ENCODE assay signal across 24 cellular contexts in the genomic region with DNA sequence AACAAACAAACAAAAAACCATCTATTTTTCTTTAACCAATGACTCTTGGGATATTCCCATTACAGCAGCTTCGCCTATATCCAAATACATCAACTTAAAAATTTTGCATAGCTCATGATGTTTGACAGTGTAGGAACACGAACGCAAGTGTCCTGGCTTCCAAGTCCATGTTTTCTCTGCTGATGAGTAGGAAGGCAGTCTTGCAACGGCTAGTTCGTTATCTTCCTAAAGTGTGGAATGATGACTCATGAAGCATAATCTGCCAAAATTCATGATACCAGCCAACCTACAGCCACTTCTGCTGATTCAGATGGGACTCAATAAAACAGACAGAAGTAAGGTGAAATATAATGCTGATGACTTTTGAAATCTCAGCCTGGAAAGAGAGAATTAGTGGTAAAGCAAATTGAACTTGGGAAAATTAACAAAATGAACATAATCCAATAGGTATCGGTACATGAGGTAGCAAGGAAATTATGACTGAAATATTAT. TPM values are rescaled to one million over a fixed set of nuclear protein-coding genes. Genes with fewer than 3 reads are reported as not detected.
DNase-seq lines count a peak whose midpoint lies in the region; ATAC-seq and TF ChIP-seq lines count a peak whose summit lies in the region.
"Had no signal": no experiment of that assay in that cellular context is flagged by ENCODE, and none has a peak within 500 bp of the region (broad histone marks: within the 10 kb centered on the region; RNA-seq: fewer than 3 reads in every experiment).

No MANE protein-coding gene starts in this region.

- H3K27me3 ChIP-seq in right cardiac atrium (ENCODE audit: control insufficient read depth, insufficient read depth): no peaks in the 10 kb centered on the region
- H3K27me3 ChIP-seq in heart right ventricle: no peaks in the 10 kb centered on the region
- H3K27me3 ChIP-seq: esophagus muscularis mucosa, left lung had no signal

- H3K36me3 ChIP-seq in heart right ventricle: no peaks in the 10 kb centered on the region
- H3K36me3 ChIP-seq: esophagus muscularis mucosa, left lung had no signal

- intact Hi-C loops in right cardiac atrium (cut with DNase I): no loop called here
- intact Hi-C loops in heart right ventricle (cut with DNase I): no loop called here

- no peaks in the 10 kb centered on the region for H3K9me3 ChIP-seq in right cardiac atrium (ENCODE audit: control insufficient read depth, low read length)
- H3K9me3 ChIP-seq in heart right ventricle: peaks cover 0 to 19% (median 0%) of the 10 kb centered on the region in 11 donors
- H3K9me3 ChIP-seq: left lung, psoas muscle had no signal

- DNase-seq in right cardiac atrium (no peak), heart right ventricle (no peak), fibroblast of mammary gland (ENCODE audit: low read depth) (peak; percentile 85), cerebellar cortex (ENCODE audit: low spot score) (no peak), DMS 273 treated with DMSO at 0.1 percent for 48 hours (lab: John Stamatoyannopoulos, UW) (no peak)
- DNase-seq: ACHN; activated CD4-positive, alpha-beta T cell treated with anti-CD3 and anti-CD28 coated beads for 1 hour; activated gamma-delta T cell; aorta; CD8-positive, alpha-beta memory T cell; left lung; NCI-H1694 treated with DMSO at 0.1 percent for 48 hours; NCI-H446 treated with DMSO at 0.1 percent for 48 hours; SIG-M5; stimulated activated CD4-positive, alpha-beta T cell treated with anti-CD3 and anti-CD28 coated beads, Interleukin-12 subunit alpha, Interleukin-12 subunit beta, amount 100 ng/mL, for 4 hours; stimulated activated naive B cell treated with anti-CD40 and anti-IgM and Interleukin-4, amounts not matched to agents 10 μg/mL and 1 μg/mL and 100 μg/mL, for 72 hours had no signal

- ATAC-seq in right cardiac atrium (peak; percentile 30 to 59), heart right ventricle (no peak), SK-N-SH treated with all-trans-retinoic acid at 6 μM for 48 hours (peak; percentile 68), GM19035 (IDR thresholded peaks at IDR 0.05; ENCODE audit: unreplicated experiment) (no peak), HG02852 (IDR thresholded peaks at IDR 0.05; ENCODE audit: unreplicated experiment) (no peak)
- ATAC-seq: GM12878; left lung; stimulated activated naive B cell treated with anti-CD40 and anti-IgM and Interleukin-4, amounts not matched to agents 10 μg/mL and 1 μg/mL and 100 μg/mL, for 72 hours had no signal

- no peak for TF ChIP-seq CTCF in heart right ventricle (IDR thresholded peaks at IDR 0.05)
- no peak for TF ChIP-seq CTCF in fibroblast of mammary gland (conservative IDR thresholded peaks at IDR 0.05; ENCODE audit: control insufficient read depth, insufficient read depth, low read depth, low read length)

- H3K4me1 ChIP-seq in right cardiac atrium (ENCODE audit: control insufficient read depth, insufficient read depth, low read length) (no peaks in the 10 kb centered on the region), heart right ventricle (peaks cover 0 to 15% (median 12%) of the 10 kb centered on the region in 9 donors)

- H3K4me3 ChIP-seq in right cardiac atrium (ENCODE audit: low read length): no peak overlapping the region
- no peak overlapping the region for H3K4me3 ChIP-seq in heart right ventricle
- no peak overlapping the region for H3K4me3 ChIP-seq in fibroblast of mammary gland (ENCODE audit: control insufficient read depth, low read depth, low read length)
- H3K4me3 ChIP-seq: esophagus muscularis mucosa, GM12878, left lung, psoas muscle had no signal

- WGBS in right cardiac atrium: 59% methylated on average over 6 of the region's 6 CpGs
- 74 to 76% methylated on average over 6 of the region's 6 CpGs for WGBS in heart right ventricle, 2 donors

- no peak overlapping the region for H3K27ac ChIP-seq in right cardiac atrium (ENCODE audit: low read length)
- no peak overlapping the region for H3K27ac ChIP-seq in heart right ventricle
- H3K27ac ChIP-seq: esophagus muscularis mucosa, left lung, psoas muscle had no signal

TF ChIP-seq in SK-N-SH treated with all-trans-retinoic acid at 6 μM for 48 hours, 23 proteins besides CTCF, POLR2A, EP300 and RAD21:
- TF ChIP-seq ZFP30 (CRISPR knock-in tag; IDR thresholded peaks at IDR 0.05) (no peak), PPARA (CRISPR knock-in tag; IDR thresholded peaks at IDR 0.05; ENCODE audit: borderline replicate concordance) (no peak), ZFP3 (CRISPR knock-in tag; IDR thresholded peaks at IDR 0.05) (no peak), BACH2 (CRISPR knock-in tag; IDR thresholded peaks at IDR 0.05; ENCODE audit: borderline replicate concordance) (no peak)
- TF ChIP-seq, protein P1, sequence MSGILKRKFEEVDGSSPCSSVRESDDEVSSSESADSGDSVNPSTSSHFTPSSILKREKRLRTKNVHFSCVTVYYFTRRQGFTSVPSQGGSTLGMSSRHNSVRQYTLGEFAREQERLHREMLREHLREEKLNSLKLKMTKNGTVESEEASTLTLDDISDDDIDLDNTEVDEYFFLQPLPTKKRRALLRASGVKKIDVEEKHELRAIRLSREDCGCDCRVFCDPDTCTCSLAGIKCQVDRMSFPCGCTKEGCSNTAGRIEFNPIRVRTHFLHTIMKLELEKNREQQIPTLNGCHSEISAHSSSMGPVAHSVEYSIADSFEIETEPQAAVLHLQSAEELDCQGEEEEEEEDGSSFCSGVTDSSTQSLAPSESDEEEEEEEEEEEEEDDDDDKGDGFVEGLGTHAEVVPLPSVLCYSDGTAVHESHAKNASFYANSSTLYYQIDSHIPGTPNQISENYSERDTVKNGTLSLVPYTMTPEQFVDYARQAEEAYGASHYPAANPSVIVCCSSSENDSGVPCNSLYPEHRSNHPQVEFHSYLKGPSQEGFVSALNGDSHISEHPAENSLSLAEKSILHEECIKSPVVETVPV (CRISPR knock-in tag; IDR thresholded peaks at IDR 0.05): no peak

RNA-seq across cellular contexts. Expression of gene SEPTIN11, which starts 6.4 kb away (rescaled TPM):
- total RNA-seq in right cardiac atrium (10 to 100 TPM; 31.5 to 50.1 (median 32.8) TPM), heart right ventricle (10 to 100 TPM; 26.3 to 55.2 (median 30.6) TPM)
- polyA plus RNA-seq in right cardiac atrium (16.7 TPM), heart right ventricle (10 to 100 TPM; 11.2 to 15.9 TPM)

RNA-seq across cellular contexts. Expression of gene SOWAHB, which starts 45.2 kb away (rescaled TPM):
- total RNA-seq in right cardiac atrium (not detected), heart right ventricle (under 1 TPM in 2 of 10 donors, not detected in 8; 0.07 to 0.12 TPM)
- polyA plus RNA-seq in right cardiac atrium (not detected), heart right ventricle (not detected)
- total RNA-seq: CD8-positive, alpha-beta memory T cell; dermis microvascular lymphatic vessel endothelial cell; esophagus muscularis mucosa; myocyte had no signal
- polyA plus RNA-seq: CD8-positive, alpha-beta memory T cell had no signal

Comparison
In these comparisons a context has a peak if more than half of its experiments do, and no peak if none do; other contexts are left out.
1. ATAC-seq: peak in right cardiac atrium (2 of 2) and SK-N-SH treated with all-trans-retinoic acid at 6 μM for 48 hours (single experiment); none in heart right ventricle (0 of 8), GM19035 (single experiment) and HG02852 (single experiment).